ENCODE assay signal across 33 cellular contexts in the genomic region with DNA sequence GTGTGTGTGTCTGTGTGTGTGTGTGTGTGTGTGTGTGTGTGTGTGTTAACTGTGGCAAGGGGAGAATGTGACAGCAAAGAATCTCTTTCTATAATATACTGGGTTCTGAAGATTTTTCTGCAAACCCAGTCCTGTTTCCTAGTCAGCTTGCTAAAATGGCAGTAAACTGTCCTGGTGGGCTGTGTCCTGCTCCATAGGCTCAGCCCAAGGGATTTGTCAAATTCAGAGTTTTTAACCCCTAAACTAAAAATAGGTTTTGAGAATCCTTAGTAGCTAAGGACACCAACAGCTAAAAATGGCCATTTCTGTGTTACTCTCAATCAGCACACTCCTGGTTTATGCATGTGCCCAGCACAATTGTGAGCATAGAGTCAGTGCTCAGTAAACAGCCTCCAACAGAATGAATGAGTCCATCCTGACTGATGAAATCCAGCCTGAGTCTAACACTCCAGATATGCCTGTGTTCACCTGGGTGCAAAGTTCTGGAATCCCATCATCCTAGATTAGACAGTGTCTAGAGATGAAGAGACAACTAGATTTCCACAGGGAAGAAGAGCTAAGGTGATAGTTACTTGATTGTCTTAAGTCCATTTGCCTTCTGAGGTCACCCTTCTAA.
"Had no signal": no experiment of that assay in that cellular context is flagged by ENCODE, and none has a peak within 500 bp of the region (broad histone marks: within the 10 kb centered on the region; RNA-seq: fewer than 3 reads in every experiment).

No MANE protein-coding gene starts in this region.

- H3K27ac ChIP-seq: ascending aorta, VCaP had no signal

- H3K27me3 ChIP-seq: ascending aorta had no signal

- ATAC-seq: activated CD8-positive, alpha-beta memory T cell treated with anti-CD3 and anti-CD28 coated beads, Interleukin-2, amount 10 ng/mL, durations not matched to agents 7 days and 5 days; activated CD8-positive, alpha-beta T cell treated with anti-CD3 and anti-CD28 coated beads, Interleukin-2, amount 10 ng/mL, durations not matched to agents 7 days and 5 days; activated naive CD8-positive, alpha-beta T cell treated with anti-CD3 and anti-CD28 coated beads, Interleukin-2, amount 50 U/mL, for 24 hours had no signal

- H3K4me1 ChIP-seq: ascending aorta had no signal

- H3K27me3 Mint-ChIP-seq: activated CD4-positive, alpha-beta memory T cell treated with anti-CD3 and anti-CD28 coated beads, Interleukin-2, amount 10 ng/mL, durations not matched to agents 7 days and 5 days; activated CD4-positive, alpha-beta T cell treated with anti-CD3 and anti-CD28 coated beads, Interleukin-2, amount 10 ng/mL, durations not matched to agents 24 days and 14 days; activated CD8-positive, alpha-beta memory T cell treated with anti-CD3 and anti-CD28 coated beads, Interleukin-2, amount 10 ng/mL, durations not matched to agents 7 days and 5 days; activated naive CD4-positive, alpha-beta T cell treated with anti-CD3 and anti-CD28 coated beads, Interleukin-2, amount 10 ng/mL, durations not matched to agents 7 days and 5 days; activated naive CD4-positive, alpha-beta T cell treated with anti-CD3 and anti-CD28 coated beads, Interleukin-2, amount 50 U/mL, for 24 hours; activated naive CD8-positive, alpha-beta T cell; activated naive CD8-positive, alpha-beta T cell treated with anti-CD3 and anti-CD28 coated beads, Interleukin-2, amount 10 ng/mL, durations not matched to agents 7 days and 5 days; activated naive CD8-positive, alpha-beta T cell treated with anti-CD3 and anti-CD28 coated beads, Interleukin-2, amount 50 U/mL, for 24 hours; activated T-cell treated with anti-CD3 and anti-CD28 coated beads, Interleukin-2, amount 50 U/mL, for 24 hours had no signal

- H3K27ac Mint-ChIP-seq: activated CD4-positive, alpha-beta memory T cell treated with anti-CD3 and anti-CD28 coated beads, Interleukin-2, amount 10 ng/mL, durations not matched to agents 7 days and 5 days; activated CD4-positive, alpha-beta T cell treated with anti-CD3 and anti-CD28 coated beads, Interleukin-2, amount 10 ng/mL, durations not matched to agents 24 days and 14 days; activated CD8-positive, alpha-beta memory T cell treated with anti-CD3 and anti-CD28 coated beads, Interleukin-2, amount 10 ng/mL, durations not matched to agents 7 days and 5 days; activated CD8-positive, alpha-beta T cell treated with anti-CD3 and anti-CD28 coated beads, Interleukin-2, amount 10 ng/mL, durations not matched to agents 7 days and 5 days; activated naive CD4-positive, alpha-beta T cell treated with anti-CD3 and anti-CD28 coated beads, Interleukin-2, amount 10 ng/mL, durations not matched to agents 7 days and 5 days; activated naive CD4-positive, alpha-beta T cell treated with anti-CD3 and anti-CD28 coated beads, Interleukin-2, amount 50 U/mL, for 24 hours; activated naive CD8-positive, alpha-beta T cell; activated naive CD8-positive, alpha-beta T cell treated with anti-CD3 and anti-CD28 coated beads, Interleukin-2, amount 10 ng/mL, durations not matched to agents 7 days and 5 days; activated naive CD8-positive, alpha-beta T cell treated with anti-CD3 and anti-CD28 coated beads, Interleukin-2, amount 50 U/mL, for 24 hours; activated T-cell treated with anti-CD3 and anti-CD28 coated beads, Interleukin-2, amount 50 U/mL, for 24 hours; activated T-helper 2 cell treated with anti-CD3 and anti-CD28 coated beads, Interferon-gamma antibody, Interleukin-2, Interleukin-4, amounts not matched to agents 10 μg/mL and 5 μg/mL and 100 μg/mL, durations not matched to agents 14 hours and 24 hours and 36 hours; brain; T-helper 1 cell treated with Interleukin-12 subunit alpha and Interleukin-12 subunit beta and Interleukin-4 antibody, amounts not matched to agents 30 μg/mL and 1 μg/mL, for 36 hours; T-helper 2 cell treated with Interferon-gamma antibody and Interleukin-4, amounts not matched to agents 5 μg/mL and 100 μg/mL, for 36 hours had no signal

- H3K9me3 Mint-ChIP-seq: activated CD4-positive, alpha-beta memory T cell treated with anti-CD3 and anti-CD28 coated beads, Interleukin-2, amount 10 ng/mL, durations not matched to agents 7 days and 5 days; activated naive CD4-positive, alpha-beta T cell treated with anti-CD3 and anti-CD28 coated beads, Interleukin-2, amount 10 ng/mL, durations not matched to agents 7 days and 5 days; activated naive CD4-positive, alpha-beta T cell treated with anti-CD3 and anti-CD28 coated beads, Interleukin-2, amount 50 U/mL, for 24 hours; activated naive CD8-positive, alpha-beta T cell treated with anti-CD3 and anti-CD28 coated beads, Interleukin-2, amount 50 U/mL, for 24 hours; brain; T-helper 1 cell treated with Interleukin-12 subunit alpha and Interleukin-12 subunit beta and Interleukin-4 antibody, amounts not matched to agents 30 μg/mL and 1 μg/mL, for 36 hours had no signal

- H3K4me1 Mint-ChIP-seq: activated CD4-positive, alpha-beta memory T cell treated with anti-CD3 and anti-CD28 coated beads, Interleukin-2, amount 10 ng/mL, durations not matched to agents 7 days and 5 days; activated CD4-positive, alpha-beta T cell treated with anti-CD3 and anti-CD28 coated beads, Interleukin-2, amount 10 ng/mL, durations not matched to agents 24 days and 14 days; activated CD8-positive, alpha-beta memory T cell treated with anti-CD3 and anti-CD28 coated beads, Interleukin-2, amount 10 ng/mL, durations not matched to agents 7 days and 5 days; activated naive CD4-positive, alpha-beta T cell treated with anti-CD3 and anti-CD28 coated beads, Interleukin-2, amount 10 ng/mL, durations not matched to agents 7 days and 5 days; activated naive CD4-positive, alpha-beta T cell treated with anti-CD3 and anti-CD28 coated beads, Interleukin-2, amount 50 U/mL, for 24 hours; activated naive CD8-positive, alpha-beta T cell treated with anti-CD3 and anti-CD28 coated beads, Interleukin-2, amount 10 ng/mL, durations not matched to agents 7 days and 5 days; activated naive CD8-positive, alpha-beta T cell treated with anti-CD3 and anti-CD28 coated beads, Interleukin-2, amount 50 U/mL, for 24 hours; brain had no signal

- H3K9me3 ChIP-seq: ascending aorta had no signal

- H3K4me3 ChIP-seq: ascending aorta had no signal

- DNase-seq: activated CD4-positive, alpha-beta memory T cell treated with anti-CD3 and anti-CD28 coated beads, Interleukin-2, amount 10 ng/mL, durations not matched to agents 7 days and 5 days; activated CD4-positive, alpha-beta T cell treated with anti-CD3 and anti-CD28 coated beads for 4 hours; activated CD4-positive, alpha-beta T cell treated with anti-CD3 and anti-CD28 coated beads, Interleukin-2, amount 10 ng/mL, durations not matched to agents 24 days and 14 days; activated CD4-positive, alpha-beta T cell treated with anti-CD3 and anti-CD28 coated beads, Interleukin-2, amount 50 U/mL, for 48 hours; activated CD4-positive, CD25-positive, alpha-beta regulatory T cell treated with anti-CD3 and anti-CD28 coated beads, Interleukin-2, amount 50 U/mL, for 72 hours; activated CD8-positive, alpha-beta memory T cell treated with anti-CD3 and anti-CD28 coated beads for 24 hours; activated CD8-positive, alpha-beta memory T cell treated with anti-CD3 and anti-CD28 coated beads, Interleukin-2, amount 10 ng/mL, durations not matched to agents 7 days and 5 days; activated CD8-positive, alpha-beta memory T cell treated with anti-CD3 and anti-CD28 coated beads, Interleukin-2, amount 50 U/mL, for 48 hours; activated CD8-positive, alpha-beta T cell treated with anti-CD3 and anti-CD28 coated beads, Interleukin-2, amount 10 ng/mL, durations not matched to agents 7 days and 5 days; activated effector memory CD4-positive, alpha-beta T cell treated with Interleukin-2 at 50 U/mL for 16 hours; activated gamma-delta T cell; activated naive CD4-positive, alpha-beta T cell treated with anti-CD3 and anti-CD28 coated beads, Interleukin-2, amount 10 ng/mL, durations not matched to agents 7 days and 5 days; activated naive CD4-positive, alpha-beta T cell treated with Interleukin-2 at 50 U/mL for 16 hours; activated naive CD8-positive, alpha-beta T cell treated with anti-CD3 and anti-CD28 coated beads, Interleukin-2, amount 10 ng/mL, durations not matched to agents 7 days and 5 days; activated naive CD8-positive, alpha-beta T cell treated with anti-CD3 and anti-CD28 coated beads, Interleukin-2, amount 50 U/mL, for 24 hours; activated T-cell treated with anti-CD3 and anti-CD28 coated beads, Interleukin-2, amount 50 U/mL, for 24 hours; activated T-cell treated with anti-CD3 and anti-CD28 coated beads, Interleukin-2, amount 50 U/mL, for 48 hours; amygdala; anterior cingulate cortex; central memory CD4-positive, alpha-beta T cell; SW 1271; T-helper 1 cell; T-helper 2 cell; T-helper 9 cell had no signal

- FAIRE-seq: TTC549 had no signal

- H3K36me3 Mint-ChIP-seq: activated CD8-positive, alpha-beta memory T cell treated with anti-CD3 and anti-CD28 coated beads, Interleukin-2, amount 10 ng/mL, durations not matched to agents 7 days and 5 days; activated naive CD4-positive, alpha-beta T cell treated with anti-CD3 and anti-CD28 coated beads, Interleukin-2, amount 10 ng/mL, durations not matched to agents 7 days and 5 days; activated naive CD4-positive, alpha-beta T cell treated with anti-CD3 and anti-CD28 coated beads, Interleukin-2, amount 50 U/mL, for 24 hours; activated naive CD8-positive, alpha-beta T cell; activated naive CD8-positive, alpha-beta T cell treated with anti-CD3 and anti-CD28 coated beads, Interleukin-2, amount 10 ng/mL, durations not matched to agents 7 days and 5 days; brain had no signal

- H3K4me3 Mint-ChIP-seq: activated CD4-positive, alpha-beta memory T cell treated with anti-CD3 and anti-CD28 coated beads, Interleukin-2, amount 10 ng/mL, durations not matched to agents 7 days and 5 days; activated CD4-positive, alpha-beta T cell treated with anti-CD3 and anti-CD28 coated beads, Interleukin-2, amount 10 ng/mL, durations not matched to agents 24 days and 14 days; activated CD8-positive, alpha-beta memory T cell treated with anti-CD3 and anti-CD28 coated beads, Interleukin-2, amount 10 ng/mL, durations not matched to agents 7 days and 5 days; activated CD8-positive, alpha-beta T cell treated with anti-CD3 and anti-CD28 coated beads, Interleukin-2, amount 10 ng/mL, durations not matched to agents 7 days and 5 days; activated naive CD4-positive, alpha-beta T cell treated with anti-CD3 and anti-CD28 coated beads, Interleukin-2, amount 10 ng/mL, durations not matched to agents 7 days and 5 days; activated naive CD4-positive, alpha-beta T cell treated with anti-CD3 and anti-CD28 coated beads, Interleukin-2, amount 50 U/mL, for 24 hours; activated naive CD8-positive, alpha-beta T cell; activated naive CD8-positive, alpha-beta T cell treated with anti-CD3 and anti-CD28 coated beads, Interleukin-2, amount 10 ng/mL, durations not matched to agents 7 days and 5 days; activated naive CD8-positive, alpha-beta T cell treated with anti-CD3 and anti-CD28 coated beads, Interleukin-2, amount 50 U/mL, for 24 hours; activated T-cell treated with anti-CD3 and anti-CD28 coated beads, Interleukin-2, amount 50 U/mL, for 24 hours; brain; T-helper 1 cell treated with Interleukin-12 subunit alpha and Interleukin-12 subunit beta and Interleukin-4 antibody, amounts not matched to agents 30 μg/mL and 1 μg/mL, for 36 hours; T-helper 2 cell treated with Interferon-gamma antibody and Interleukin-4, amounts not matched to agents 5 μg/mL and 100 μg/mL, for 36 hours had no signal

- H3K36me3 ChIP-seq: ascending aorta had no signal
